Comparison of ENCODE assay signal across 18 cellular contexts in genomic region chr7:129690701-129691100, GRCh38.
DNase-seq lines count a peak whose midpoint lies in the region; TF ChIP-seq lines count a peak whose summit lies in the region.
"Had no signal": no experiment of that assay in that cellular context is flagged by ENCODE, and none has a peak within 500 bp of the region (broad histone marks: within the 10 kb centered on the region; RNA-seq: fewer than 3 reads in every experiment).

No MANE protein-coding gene starts in this region.

- in situ Hi-C loops in transverse colon (cut with MboI; ENCODE audit: low pct_ligation_motif_present in 1 of 4, low pct_unique_long_range_greater_than_20kb in 1 of 4, low sequenced_read_pairs in 3 of 4) = no loop called here

- intact Hi-C loops in transverse colon (cut with DNase I; ENCODE audit: low total_unique reads) = no loop called here

- H3K4me3 ChIP-seq in adipocyte (ENCODE audit: low read length) (no peak overlapping the region), epithelial cell of esophagus (ENCODE audit: low read length) (no peak overlapping the region), transverse colon (no peak overlapping the region)

- no peaks in the 10 kb centered on the region for H3K4me1 ChIP-seq in adipocyte (ENCODE audit: control insufficient read depth, insufficient read depth, low read length)
- no peaks in the 10 kb centered on the region for H3K4me1 ChIP-seq in transverse colon
- H3K4me1 ChIP-seq: Caco-2 had no signal

- TF ChIP-seq EP300 in transverse colon (IDR thresholded peaks at IDR 0.05; ENCODE audit: low read depth) = no peak

- no peak overlapping the region for H3K9ac ChIP-seq in adipocyte (ENCODE audit: low read length)

- no peak for TF ChIP-seq POLR2A in transverse colon (IDR thresholded peaks at IDR 0.05)

- H3K27me3 ChIP-seq in adipocyte (replicated peaks; ENCODE audit: control insufficient read depth, insufficient read depth, low read length) (no peaks in the 10 kb centered on the region), transverse colon (no peaks in the 10 kb centered on the region)

- peak; percentile 28 for DNase-seq in HT1080 (ENCODE audit: low read depth)
- DNase-seq in adipocyte (ENCODE audit: low read depth) = peak; percentile 27
- DNase-seq in epithelial cell of esophagus (ENCODE audit: low read depth) = peak; percentile 67
- no peak for DNase-seq in DMS53 (lab: John Stamatoyannopoulos, UW)
- DNase-seq in NCI-H526 treated with DMSO at 0.1 percent for 48 hours (lab: John Stamatoyannopoulos, UW) = no peak
- DNase-seq in NCI-H1048 (lab: John Stamatoyannopoulos, UW) = no peak
- no peak for DNase-seq in transverse colon
- DNase-seq: Caco-2; CD4-positive, CD25-positive, alpha-beta regulatory T cell; H7; KBM-7; NCI-H1092; NCI-H1694; NCI-H226; NCI-H526; NK-92 treated with Interleukin-12 subunit alpha and Interleukin-12 subunit beta, amount 100 ng/mL, for 24 hours; RPMI8226 had no signal

- TF ChIP-seq CTCF in epithelial cell of esophagus (IDR thresholded peaks at IDR 0.05; ENCODE audit: insufficient read depth, low read depth, low read length, missing control alignments) (no peak), transverse colon (IDR thresholded peaks at IDR 0.05) (no peak)

- H3K27ac ChIP-seq in transverse colon = no peak overlapping the region
- H3K27ac ChIP-seq: HL-60 had no signal

- H3K36me3 ChIP-seq in adipocyte (ENCODE audit: control insufficient read depth, insufficient read depth, low read length, severe bottlenecking) (peaks cover 30% of the 10 kb centered on the region), transverse colon (peaks cover 0 to 22% (median 11%) of the 10 kb centered on the region in 4 donors)

- 82 to 91% methylated on average over 4 of the region's 4 CpGs for WGBS in transverse colon (ENCODE audit: low coverage in 1 of 2), 2 donors

- H3K9me3 ChIP-seq in adipocyte (ENCODE audit: control insufficient read depth, low read length) = no peaks in the 10 kb centered on the region
- no peaks in the 10 kb centered on the region for H3K9me3 ChIP-seq in transverse colon
- H3K9me3 ChIP-seq: Caco-2 had no signal

Comparison
In these comparisons a context has a peak if more than half of its experiments do, and no peak if none do; other contexts are left out.
1. DNase-seq: peak in HT1080 (single experiment), adipocyte (single experiment) and epithelial cell of esophagus (single experiment); none in DMS53 (single experiment), NCI-H526 treated with DMSO at 0.1 percent for 48 hours (single experiment), NCI-H1048 (single experiment) and transverse colon (single experiment).